In genomic region chr3:102036015-102036414, GRCh38 we compare ENCODE assay signal across 12 cellular contexts.
DNase-seq lines count a peak whose midpoint lies in the region; ATAC-seq and TF ChIP-seq lines count a peak whose summit lies in the region.
"Had no signal": no experiment of that assay in that cellular context is flagged by ENCODE, and none has a peak within 500 bp of the region (broad histone marks: within the 10 kb centered on the region; RNA-seq: fewer than 3 reads in every experiment).

No MANE protein-coding gene starts in this region.

- no peak overlapping the region for H3K27ac ChIP-seq in right lobe of liver
- H3K27ac ChIP-seq: BLaER1, vagina had no signal

- no peak for TF ChIP-seq POLR2A in right lobe of liver (IDR thresholded peaks at IDR 0.05)

- H3K27me3 ChIP-seq in right lobe of liver, result no peaks in the 10 kb centered on the region
- H3K27me3 ChIP-seq: BLaER1, vagina had no signal

- POLR2A ChIA-PET in activated B cell treated with CpG ODN at 0.5 μM for 24 hours (lab: Charles Lee), result interaction anchor here (0.7 to 3.3 kb wide), 6 partner anchors 22 to 206 kb away, joined by 3 to 22 read pairs (median 4); partner anchors contain the start of gene NFKBIZ
- POLR2A ChIA-PET in activated CD4-positive, alpha-beta memory T cell treated with anti-CD3 and anti-CD28 coated beads for 36 hours (lab: Charles Lee), result no interaction called here

- H3K4me1 Mint-ChIP-seq in activated B cell treated with CpG ODN at 0.5 μM for 24 hours, result peaks cover 43% of the 10 kb centered on the region
- H3K4me1 Mint-ChIP-seq in activated CD4-positive, alpha-beta memory T cell treated with anti-CD3 and anti-CD28 coated beads for 36 hours (ENCODE audit: low read depth), result no peaks in the 10 kb centered on the region

- no peaks in the 10 kb centered on the region for H3K9me3 ChIP-seq in right lobe of liver
- H3K9me3 ChIP-seq: vagina had no signal

- peak overlapping the region; percentile 36 for H3K4me3 Mint-ChIP-seq in activated B cell treated with CpG ODN at 0.5 μM for 24 hours
- no peak overlapping the region for H3K4me3 Mint-ChIP-seq in activated CD4-positive, alpha-beta memory T cell treated with anti-CD3 and anti-CD28 coated beads for 36 hours
- H3K4me3 Mint-ChIP-seq: activated naive CD8-positive, alpha-beta T cell treated with anti-CD3 and anti-CD28 coated beads for 36 hours had no signal

- 71% methylated on average over 2 of the region's 2 CpGs for WGBS in right lobe of liver (ENCODE audit: insufficient coverage, low coverage, low lambda C conversion rate, missing lambda C conversion rate)

- H3K9me3 Mint-ChIP-seq in activated B cell treated with CpG ODN at 0.5 μM for 24 hours, result peaks cover 3% of the 10 kb centered on the region
- H3K9me3 Mint-ChIP-seq in activated CD4-positive, alpha-beta memory T cell treated with anti-CD3 and anti-CD28 coated beads for 36 hours, result peaks cover 10% of the 10 kb centered on the region

- peaks cover 2% of the 10 kb centered on the region for H3K36me3 Mint-ChIP-seq in activated B cell treated with CpG ODN at 0.5 μM for 24 hours (ENCODE audit: low read depth)
- H3K36me3 Mint-ChIP-seq in activated CD4-positive, alpha-beta memory T cell treated with anti-CD3 and anti-CD28 coated beads for 36 hours, result peaks cover 6% of the 10 kb centered on the region

- DNase-seq in activated B cell treated with CpG ODN at 0.5 μM for 24 hours (no peak), cerebellar nuclear complex (lab: John Stamatoyannopoulos, UW) (no peak), right lobe of liver (no peak)
- DNase-seq in activated CD4-positive, alpha-beta T cell treated with anti-CD3 and anti-CD28 coated beads for 1 hour, result no peak
- no peak for DNase-seq in activated CD4-positive, alpha-beta memory T cell treated with anti-CD3 and anti-CD28 coated beads for 36 hours
- DNase-seq: activated naive CD8-positive, alpha-beta T cell treated with anti-CD3 and anti-CD28 coated beads for 36 hours; NCI-H1417 treated with DMSO at 0.1 percent for 48 hours had no signal

- peak overlapping the region; percentile 79 for H3K27ac Mint-ChIP-seq in activated B cell treated with CpG ODN at 0.5 μM for 24 hours
- H3K27ac Mint-ChIP-seq in activated CD4-positive, alpha-beta memory T cell treated with anti-CD3 and anti-CD28 coated beads for 36 hours, result no peak overlapping the region
- H3K27ac Mint-ChIP-seq: activated naive CD8-positive, alpha-beta T cell treated with anti-CD3 and anti-CD28 coated beads for 36 hours had no signal

- intact Hi-C loops in activated B cell treated with CpG ODN at 0.5 μM for 24 hours (cut with micrococcal nuclease) (loop anchor here (1.0 to 5.0 kb wide), 2 partner anchors 10 to 49 kb away; no protein-coding TSS in a partner anchor), right lobe of liver (cut with DNase I) (no loop called here)
- intact Hi-C loops in activated CD4-positive, alpha-beta memory T cell treated with anti-CD3 and anti-CD28 coated beads for 36 hours (cut with micrococcal nuclease), result no loop called here

- TF ChIP-seq CTCF in activated B cell treated with CpG ODN at 0.5 μM for 24 hours (IDR thresholded peaks at IDR 0.05) (no peak), right lobe of liver (IDR thresholded peaks at IDR 0.05) (no peak)

- H3K27me3 Mint-ChIP-seq in activated B cell treated with CpG ODN at 0.5 μM for 24 hours, result no peaks in the 10 kb centered on the region
- no peaks in the 10 kb centered on the region for H3K27me3 Mint-ChIP-seq in activated CD4-positive, alpha-beta memory T cell treated with anti-CD3 and anti-CD28 coated beads for 36 hours
- H3K27me3 Mint-ChIP-seq: activated naive CD8-positive, alpha-beta T cell treated with anti-CD3 and anti-CD28 coated beads for 36 hours had no signal

- peak; percentile 36 for ATAC-seq in GM18858 (IDR thresholded peaks at IDR 0.05; ENCODE audit: unreplicated experiment)
- ATAC-seq in GM21576 (IDR thresholded peaks at IDR 0.05; ENCODE audit: unreplicated experiment), result peak; percentile 36
- ATAC-seq in HG03378 (IDR thresholded peaks at IDR 0.05; ENCODE audit: unreplicated experiment), result peak; percentile 43
- ATAC-seq in activated B cell treated with CpG ODN at 0.5 μM for 24 hours (ENCODE audit: low read depth), result peak; percentile 65
- ATAC-seq in right lobe of liver, result no peak

- no peak overlapping the region for H3K4me3 ChIP-seq in right lobe of liver
- H3K4me3 ChIP-seq: BLaER1, vagina had no signal

- H3K36me3 ChIP-seq in right lobe of liver, result no peaks in the 10 kb centered on the region
- H3K36me3 ChIP-seq: BLaER1, vagina had no signal

- CTCF ChIA-PET in activated B cell treated with CpG ODN at 0.5 μM for 24 hours (lab: Charles Lee), result interaction anchor here (0.8 to 3.6 kb wide), 4 partner anchors 11 to 224 kb away, joined by 3 to 14 read pairs (median 4); no protein-coding TSS in a partner anchor
- CTCF ChIA-PET in activated CD4-positive, alpha-beta memory T cell treated with anti-CD3 and anti-CD28 coated beads for 36 hours (lab: Charles Lee), result no interaction called here

- H3K4me1 ChIP-seq in right lobe of liver, result no peaks in the 10 kb centered on the region
- H3K4me1 ChIP-seq: vagina had no signal

Comparison
In these comparisons a context has a peak if more than half of its experiments do, and no peak if none do; other contexts are left out.
1. ATAC-seq: peak in GM18858 (single experiment), GM21576 (single experiment), HG03378 (single experiment) and activated B cell treated with CpG ODN at 0.5 μM for 24 hours (single experiment); none in right lobe of liver (0 of 4).